8 cellular contexts compared by ENCODE assay signal in the genomic region with DNA sequence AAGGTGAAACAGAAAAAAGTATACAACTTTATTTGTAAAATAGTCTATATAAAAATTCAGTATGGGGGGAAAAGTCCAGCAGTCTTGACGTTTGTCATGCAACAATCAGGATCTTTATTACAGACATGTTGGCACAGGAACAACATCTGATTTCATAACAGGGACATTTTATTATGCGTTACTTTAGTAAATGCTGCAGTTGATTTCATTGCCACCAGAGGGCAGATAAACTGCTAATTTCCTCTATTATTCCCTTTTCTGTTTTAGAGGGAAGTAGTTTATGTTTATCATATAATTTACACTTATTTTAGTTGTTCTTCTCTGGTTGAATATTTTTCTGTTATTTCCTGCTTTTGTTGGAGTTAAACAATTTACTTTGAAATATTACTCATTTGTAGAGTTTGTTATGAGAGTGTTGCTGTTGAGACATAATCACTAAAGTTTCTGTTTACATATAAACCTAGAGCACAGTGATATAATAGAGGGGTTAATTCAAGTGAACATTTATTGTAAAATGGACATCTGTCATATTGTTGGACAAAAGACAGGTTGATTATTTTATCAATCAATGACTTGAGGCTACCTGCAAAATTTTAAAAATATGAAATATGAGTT. TPM values are rescaled to one million over a fixed set of nuclear protein-coding genes. Genes with fewer than 3 reads are reported as not detected.
A peak's percentile ranks its signal among the peaks of the same experiment; 100 is the strongest.
DNase-seq lines count a peak whose midpoint lies in the region; ATAC-seq and TF ChIP-seq lines count a peak whose summit lies in the region.

No MANE protein-coding gene starts in this region.

- no peak overlapping the region for H3K4me3 ChIP-seq in HCT116 (replicated peaks in 1 of 2; ENCODE audit: low read depth in 1 of 2, low read length in 2 of 2)
- H3K4me3 ChIP-seq in parathyroid adenoma (ENCODE audit: low read depth, low read length): peak overlapping the region; percentile 90

- no peaks in the 10 kb centered on the region for H4K20me1 ChIP-seq in HCT116 (ENCODE audit: insufficient read depth)

- no TSS peak for BruUV-seq in HCT116 (replicated peaks; lab: Mats Ljungman, UMichigan)

- H2AFZ ChIP-seq in HCT116 (ENCODE audit: low read depth, low read length, poor library complexity, severe bottlenecking): no peak overlapping the region
- H2AFZ ChIP-seq in parathyroid adenoma: no peak overlapping the region

- H3K9me2 ChIP-seq in HCT116 (ENCODE audit: insufficient read depth): no peaks in the 10 kb centered on the region

- H3K9me3 ChIP-seq in HCT116 (ENCODE audit: control insufficient read depth in 1 of 2, insufficient read depth in 1 of 2, low read depth in 1 of 2, low read length in 2 of 2) (peaks cover 0 to 4% of the 10 kb centered on the region in 2 experiments; a peak in 2 of 4 replicates), parathyroid adenoma (ENCODE audit: control insufficient read depth, low read length) (no peaks in the 10 kb centered on the region)

- DNase-seq in DMS114 treated with DMSO at 0.1 percent for 48 hours (lab: John Stamatoyannopoulos, UW; ENCODE audit: unreplicated experiment): peak; percentile 66
- DNase-seq in HCT116 (ENCODE audit: low read depth, low spot score): no peak
- DNase-seq in RKO (ENCODE audit: low spot score): peak; percentile 67
- peak; percentile 42 for DNase-seq in fibroblast of gingiva (ENCODE audit: low read depth)
- no peak for DNase-seq in NCI-H187 (lab: John Stamatoyannopoulos, UW)
- no peak for DNase-seq in T-helper 2 cell treated with Interferon-gamma antibody and Interleukin-4, amounts not matched to agents 5 μg/mL and 100 μg/mL, for 36 hours (ENCODE audit: low spot score)
- no peak for DNase-seq in activated CD4-positive, alpha-beta memory T cell treated with anti-CD3 and anti-CD28 coated beads for 36 hours

- TF ChIP-seq POLR2A in HCT116 (IDR thresholded peaks at IDR 0.05; ENCODE audit: borderline replicate concordance, extremely low read depth, insufficient read depth, insufficient read length): no peak

- H3K9ac ChIP-seq in HCT116 (ENCODE audit: low read length) (no peak overlapping the region), parathyroid adenoma (no peak overlapping the region)

- H3K27ac Mint-ChIP-seq in T-helper 2 cell treated with Interferon-gamma antibody and Interleukin-4, amounts not matched to agents 5 μg/mL and 100 μg/mL, for 36 hours: no peak overlapping the region
- no peak overlapping the region for H3K27ac Mint-ChIP-seq in activated CD4-positive, alpha-beta memory T cell treated with anti-CD3 and anti-CD28 coated beads for 36 hours

- H3K36me3 ChIP-seq in HCT116 (ENCODE audit: control insufficient read depth in 1 of 2, insufficient read depth in 2 of 2, low read length in 2 of 2): no peaks in the 10 kb centered on the region
- no peaks in the 10 kb centered on the region for H3K36me3 ChIP-seq in parathyroid adenoma (ENCODE audit: control insufficient read depth, insufficient read depth, low read length)

- H3K9me3 Mint-ChIP-seq in T-helper 2 cell treated with Interferon-gamma antibody and Interleukin-4, amounts not matched to agents 5 μg/mL and 100 μg/mL, for 36 hours: no peaks in the 10 kb centered on the region
- H3K9me3 Mint-ChIP-seq in activated CD4-positive, alpha-beta memory T cell treated with anti-CD3 and anti-CD28 coated beads for 36 hours: no peaks in the 10 kb centered on the region

- ATAC-seq in HCT116: no peak

- no peak overlapping the region for H3K27ac ChIP-seq in HCT116 (ENCODE audit: low read depth, low read length)
- H3K27ac ChIP-seq in parathyroid adenoma: no peak overlapping the region

- H3K79me2 ChIP-seq in HCT116 (ENCODE audit: insufficient read depth, low read length): no peaks in the 10 kb centered on the region
- peaks cover 27% of the 10 kb centered on the region for H3K79me2 ChIP-seq in parathyroid adenoma

- H3K4me1 ChIP-seq in HCT116 (ENCODE audit: control insufficient read depth in 1 of 2, insufficient read depth in 2 of 2, low read length in 2 of 2) (no peaks in the 10 kb centered on the region), parathyroid adenoma (peaks cover 9% of the 10 kb centered on the region)

- POLR2A ChIA-PET in HCT116 (lab: Charles Lee): no interaction called here
- POLR2A ChIA-PET in activated CD4-positive, alpha-beta memory T cell treated with anti-CD3 and anti-CD28 coated beads for 36 hours (lab: Charles Lee): no interaction called here

- H3K27me3 ChIP-seq in HCT116 (ENCODE audit: insufficient read depth, low read length): no peaks in the 10 kb centered on the region
- no peaks in the 10 kb centered on the region for H3K27me3 ChIP-seq in parathyroid adenoma (ENCODE audit: control insufficient read depth, insufficient read depth, low read length)

- RAD21 ChIA-PET in HCT116 (lab: Charles Lee; ENCODE audit: low non-redundant PET in 1 of 2, low total read pairs in 2 of 2, uncharacterized antibody in 2 of 2, unreplicated experiment in 2 of 2): no interaction called here

- H3K4me2 ChIP-seq in HCT116 (ENCODE audit: low read length): no peak overlapping the region
- H3K4me2 ChIP-seq in parathyroid adenoma (ENCODE audit: low read length): peak overlapping the region; percentile 83

- peaks cover 31% of the 10 kb centered on the region for H3K27me3 Mint-ChIP-seq in T-helper 2 cell treated with Interferon-gamma antibody and Interleukin-4, amounts not matched to agents 5 μg/mL and 100 μg/mL, for 36 hours (ENCODE audit: low read depth)
- H3K27me3 Mint-ChIP-seq in activated CD4-positive, alpha-beta memory T cell treated with anti-CD3 and anti-CD28 coated beads for 36 hours: peaks cover 28% of the 10 kb centered on the region

- no peaks in the 10 kb centered on the region for H3K4me1 Mint-ChIP-seq in T-helper 2 cell treated with Interferon-gamma antibody and Interleukin-4, amounts not matched to agents 5 μg/mL and 100 μg/mL, for 36 hours (ENCODE audit: low read depth)
- H3K4me1 Mint-ChIP-seq in activated CD4-positive, alpha-beta memory T cell treated with anti-CD3 and anti-CD28 coated beads for 36 hours (ENCODE audit: low read depth): peaks cover 5% of the 10 kb centered on the region

- intact Hi-C loops in HCT116 (cut with micrococcal nuclease): loop anchor here (1.0 to 10.0 kb wide), 2 partner anchors 945 to 1036 kb away; no protein-coding TSS in a partner anchor
- intact Hi-C loops in activated CD4-positive, alpha-beta memory T cell treated with anti-CD3 and anti-CD28 coated beads for 36 hours (cut with micrococcal nuclease): no loop called here

- no peaks in the 10 kb centered on the region for H3K36me3 Mint-ChIP-seq in T-helper 2 cell treated with Interferon-gamma antibody and Interleukin-4, amounts not matched to agents 5 μg/mL and 100 μg/mL, for 36 hours (ENCODE audit: low read depth)
- no peaks in the 10 kb centered on the region for H3K36me3 Mint-ChIP-seq in activated CD4-positive, alpha-beta memory T cell treated with anti-CD3 and anti-CD28 coated beads for 36 hours

- peak; percentile 20; the same call in 1 of the 2 replicates for TF ChIP-seq RAD21 in HCT116 (IDR thresholded peaks at IDR 0.05; ENCODE audit: low read depth)

- no peak overlapping the region for H3K4me3 Mint-ChIP-seq in T-helper 2 cell treated with Interferon-gamma antibody and Interleukin-4, amounts not matched to agents 5 μg/mL and 100 μg/mL, for 36 hours
- no peak overlapping the region for H3K4me3 Mint-ChIP-seq in activated CD4-positive, alpha-beta memory T cell treated with anti-CD3 and anti-CD28 coated beads for 36 hours

- CTCF ChIA-PET in HCT116 (lab: Charles Lee): interaction anchor here (0.9 to 1.2 kb wide), 2 partner anchors 950 to 1036 kb away, joined by 4 to 8 read pairs; no protein-coding TSS in a partner anchor
- CTCF ChIA-PET in activated CD4-positive, alpha-beta memory T cell treated with anti-CD3 and anti-CD28 coated beads for 36 hours (lab: Charles Lee): interaction anchor here (0.6 to 1.4 kb wide), 3 partner anchors 16 to 229 kb away, joined by 3 read pairs; no protein-coding TSS in a partner anchor

- peak in 2 of 3 experiments; percentile 42 to 60; a peak in 4 of 6 replicates for TF ChIP-seq CTCF in HCT116 (IDR thresholded peaks at IDR 0.05 in 2 of 3, conservative IDR thresholded peaks at IDR 0.05 in 1 of 3; ENCODE audit: borderline replicate concordance in 1 of 3, insufficient read depth in 1 of 3, low read depth in 2 of 3, low read length in 2 of 3)
- peak; percentile 81 for TF ChIP-seq CTCF in parathyroid adenoma (IDR thresholded peaks at IDR 0.05)

TF ChIP-seq in HCT116, 20 proteins besides CTCF, POLR2A, EP300 and RAD21 (continues in another document):
- no peak for TF ChIP-seq ZFX (IDR thresholded peaks at IDR 0.05)
- TF ChIP-seq, protein P1, sequence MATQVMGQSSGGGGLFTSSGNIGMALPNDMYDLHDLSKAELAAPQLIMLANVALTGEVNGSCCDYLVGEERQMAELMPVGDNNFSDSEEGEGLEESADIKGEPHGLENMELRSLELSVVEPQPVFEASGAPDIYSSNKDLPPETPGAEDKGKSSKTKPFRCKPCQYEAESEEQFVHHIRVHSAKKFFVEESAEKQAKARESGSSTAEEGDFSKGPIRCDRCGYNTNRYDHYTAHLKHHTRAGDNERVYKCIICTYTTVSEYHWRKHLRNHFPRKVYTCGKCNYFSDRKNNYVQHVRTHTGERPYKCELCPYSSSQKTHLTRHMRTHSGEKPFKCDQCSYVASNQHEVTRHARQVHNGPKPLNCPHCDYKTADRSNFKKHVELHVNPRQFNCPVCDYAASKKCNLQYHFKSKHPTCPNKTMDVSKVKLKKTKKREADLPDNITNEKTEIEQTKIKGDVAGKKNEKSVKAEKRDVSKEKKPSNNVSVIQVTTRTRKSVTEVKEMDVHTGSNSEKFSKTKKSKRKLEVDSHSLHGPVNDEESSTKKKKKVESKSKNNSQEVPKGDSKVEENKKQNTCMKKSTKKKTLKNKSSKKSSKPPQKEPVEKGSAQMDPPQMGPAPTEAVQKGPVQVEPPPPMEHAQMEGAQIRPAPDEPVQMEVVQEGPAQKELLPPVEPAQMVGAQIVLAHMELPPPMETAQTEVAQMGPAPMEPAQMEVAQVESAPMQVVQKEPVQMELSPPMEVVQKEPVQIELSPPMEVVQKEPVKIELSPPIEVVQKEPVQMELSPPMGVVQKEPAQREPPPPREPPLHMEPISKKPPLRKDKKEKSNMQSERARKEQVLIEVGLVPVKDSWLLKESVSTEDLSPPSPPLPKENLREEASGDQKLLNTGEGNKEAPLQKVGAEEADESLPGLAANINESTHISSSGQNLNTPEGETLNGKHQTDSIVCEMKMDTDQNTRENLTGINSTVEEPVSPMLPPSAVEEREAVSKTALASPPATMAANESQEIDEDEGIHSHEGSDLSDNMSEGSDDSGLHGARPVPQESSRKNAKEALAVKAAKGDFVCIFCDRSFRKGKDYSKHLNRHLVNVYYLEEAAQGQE (IDR thresholded peaks at IDR 0.05; ENCODE audit: low read depth): no peak
- TF ChIP-seq ELF1 (IDR thresholded peaks at IDR 0.05; ENCODE audit: borderline replicate concordance, low read depth): no peak
- TF ChIP-seq, protein P2, sequence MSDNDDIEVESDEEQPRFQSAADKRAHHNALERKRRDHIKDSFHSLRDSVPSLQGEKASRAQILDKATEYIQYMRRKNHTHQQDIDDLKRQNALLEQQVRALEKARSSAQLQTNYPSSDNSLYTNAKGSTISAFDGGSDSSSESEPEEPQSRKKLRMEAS (IDR thresholded peaks at IDR 0.05): no peak
- TF ChIP-seq CBX3 (IDR thresholded peaks at IDR 0.05; ENCODE audit: low read depth): no peak

RNA-seq across cellular contexts. Expression of a gene that starts 3.3 kb away (rescaled TPM):
- 0.20 TPM for total RNA-seq in HCT116 (2021; ENCODE audit: unreplicated experiment)
- polyA plus RNA-seq in HCT116 (2012): not detected in 2 replicates
- not detected for total RNA-seq in activated CD4-positive, alpha-beta memory T cell treated with anti-CD3 and anti-CD28 coated beads for 36 hours

Comparison
In these comparisons a context has a peak if more than half of its experiments do, and no peak if none do; other contexts are left out.
1. DNase-seq: peak in DMS114 treated with DMSO at 0.1 percent for 48 hours (single experiment), RKO (single experiment) and fibroblast of gingiva (single experiment); none in HCT116 (single experiment), NCI-H187 (0 of 2), T-helper 2 cell treated with Interferon-gamma antibody and Interleukin-4, amounts not matched to agents 5 μg/mL and 100 μg/mL, for 36 hours (single experiment) and activated CD4-positive, alpha-beta memory T cell treated with anti-CD3 and anti-CD28 coated beads for 36 hours (single experiment).